In the genomic region with DNA sequence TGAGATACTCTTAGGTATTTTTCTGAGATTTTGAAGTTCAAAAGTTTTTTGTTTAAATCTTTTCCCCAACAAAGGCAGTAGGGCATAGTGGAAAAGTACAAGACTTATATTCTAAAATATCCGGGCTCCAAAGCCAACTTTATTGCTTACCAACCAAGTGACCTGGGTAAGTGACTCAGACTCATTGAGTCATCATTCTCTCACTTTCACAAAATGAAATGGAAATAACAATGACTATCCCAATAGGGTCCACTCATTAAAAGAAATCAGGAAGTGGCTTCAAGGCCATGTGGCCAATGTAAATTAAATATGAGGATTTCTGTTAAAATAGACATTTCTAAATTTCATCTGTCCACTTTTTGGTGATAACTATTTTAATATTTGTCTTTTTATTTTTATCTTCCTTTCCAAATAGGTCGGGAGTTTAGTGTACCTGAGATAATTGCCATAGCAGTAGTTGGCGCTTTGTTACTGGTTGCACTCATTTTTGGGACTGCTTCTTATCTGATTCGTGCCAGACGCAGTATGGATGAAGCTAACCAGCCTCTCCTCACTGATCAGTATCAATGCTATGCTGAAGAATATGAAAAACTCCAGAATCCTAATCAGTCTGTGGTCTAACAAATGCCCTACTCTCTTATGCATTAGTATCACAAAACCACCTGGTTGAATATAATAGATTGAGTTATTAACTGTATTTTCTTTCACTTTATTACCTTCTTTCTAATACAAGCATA, we compare ENCODE assay signal across 15 cellular contexts. TPM values are rescaled to one million over a fixed set of nuclear protein-coding genes. Genes with fewer than 3 reads are reported as not detected.
DNase-seq lines count a peak whose midpoint lies in the region; ATAC-seq and TF ChIP-seq lines count a peak whose summit lies in the region.
"Had no signal": no experiment of that assay in that cellular context is flagged by ENCODE, and none has a peak within 500 bp of the region (broad histone marks: within the 10 kb centered on the region; RNA-seq: fewer than 3 reads in every experiment).

No MANE protein-coding gene starts in this region.

- in situ Hi-C loops in Caki2 (cut with HindIII; ENCODE audit: low pct_unique_long_range_greater_than_20kb, low sequenced_read_pairs) = no loop called here

- no peak for TF ChIP-seq EP300 in esophagus muscularis mucosa (IDR thresholded peaks at IDR 0.05)

- TF ChIP-seq POLR2A in NB4 (IDR thresholded peaks at IDR 0.05; ENCODE audit: extremely low read depth, insufficient read length) (no peak), esophagus muscularis mucosa (IDR thresholded peaks at IDR 0.05; ENCODE audit: low read depth) (no peak)

- ATAC-seq in left lobe of liver = no peak
- no peak for ATAC-seq in HG02678 (IDR thresholded peaks at IDR 0.05; ENCODE audit: unreplicated experiment)
- no peak for ATAC-seq in GM21381 (IDR thresholded peaks at IDR 0.05; ENCODE audit: unreplicated experiment)
- ATAC-seq: left ventricle myocardium superior; stimulated activated naive B cell treated with anti-CD40 and anti-IgM and Interleukin-4, amounts not matched to agents 10 μg/mL and 1 μg/mL and 100 μg/mL, for 72 hours had no signal

- WGBS in esophagus muscularis mucosa = 95% methylated on average over 5 of the region's 5 CpGs

- no peaks in the 10 kb centered on the region for H3K9me3 ChIP-seq in esophagus muscularis mucosa
- H3K9me3 ChIP-seq: pancreas had no signal

- H3K36me3 ChIP-seq in esophagus muscularis mucosa = no peaks in the 10 kb centered on the region
- H3K36me3 ChIP-seq: pancreas had no signal

- no peak overlapping the region for H3K27ac ChIP-seq in esophagus muscularis mucosa (replicated peaks in 1 of 4)
- H3K27ac ChIP-seq: pancreas had no signal

- no peaks in the 10 kb centered on the region for H3K4me1 ChIP-seq in esophagus muscularis mucosa
- H3K4me1 ChIP-seq: pancreas had no signal

- TF ChIP-seq CTCF in NB4 (IDR thresholded peaks at IDR 0.05; ENCODE audit: low read depth, low read length) (no peak), cardiac fibroblast (IDR thresholded peaks at IDR 0.05; ENCODE audit: low read depth, low read length) (no peak), esophagus muscularis mucosa (IDR thresholded peaks at IDR 0.05) (no peak)

- H3K27me3 ChIP-seq in esophagus muscularis mucosa = no peaks in the 10 kb centered on the region
- H3K27me3 ChIP-seq: pancreas had no signal

- H3K4me3 ChIP-seq in NB4 (ENCODE audit: low read depth, low read length) = no peak overlapping the region
- no peak overlapping the region for H3K4me3 ChIP-seq in cardiac fibroblast (replicated peaks in 1 of 2; ENCODE audit: low read depth in 2 of 2, low read length in 2 of 2)
- no peak overlapping the region for H3K4me3 ChIP-seq in esophagus muscularis mucosa
- H3K4me3 ChIP-seq: pancreas had no signal

- intact Hi-C loops in esophagus muscularis mucosa (cut with DNase I) = no loop called here

- DNase-seq in Caki2 (ENCODE audit: low read depth) = peak; percentile 44
- DNase-seq in NB4 (ENCODE audit: low read depth) = peak; percentile 41
- peak; percentile 66 to 88 for DNase-seq in cardiac fibroblast (ENCODE audit: low read depth in 2 of 2)
- peak; percentile 87 to 92 for DNase-seq in lung microvascular endothelial cell (ENCODE audit: low read depth in 2 of 2)
- no peak for DNase-seq in esophagus muscularis mucosa (ENCODE audit: extremely low spot score)
- DNase-seq in left lobe of liver (ENCODE audit: low spot score) = no peak
- DNase-seq: left ventricle myocardium superior; NCI-H1417 treated with DMSO at 0.1 percent for 48 hours; NCI-H82; pancreas; stimulated activated CD4-positive, alpha-beta T cell treated with anti-CD3 and anti-CD28 coated beads, Interleukin-2, amount 100 ng/mL, for 24 hours; stimulated activated naive B cell treated with anti-CD40 and anti-IgM and Interleukin-4, amounts not matched to agents 10 μg/mL and 1 μg/mL and 100 μg/mL, for 72 hours had no signal

RNA-seq across cellular contexts. Expression of a gene that starts 15.5 kb away (rescaled TPM):
- total RNA-seq in Caki2 (2014; rRNA removed; shearing (Covaris generic); ENCODE audit: low replicate concordance) = not detected in 2 replicates
- total RNA-seq in lung microvascular endothelial cell (2.0 and 2.2 TPM in 2 replicates), esophagus muscularis mucosa (under 1 TPM in 2 of 4 donors, not detected in 2; 0.63 to 0.83 TPM), left lobe of liver (not detected)
- total RNA-seq: activated T-helper 1 cell treated with anti-CD3 and anti-CD28 coated beads, Interleukin-12 subunit alpha, Interleukin-12 subunit beta, Interleukin-2, Interleukin-4 antibody, amounts not matched to agents 30 ng/mL and 10 ng/mL and 1 ng/mL, durations not matched to agents 14 hours and 24 hours and 36 hours had no signal

Comparison
In these comparisons a context has a peak if more than half of its experiments do, and no peak if none do; other contexts are left out.
1. DNase-seq: peak in Caki2 (single experiment), NB4 (single experiment), cardiac fibroblast (2 of 2) and lung microvascular endothelial cell (2 of 2); none in esophagus muscularis mucosa (single experiment) and left lobe of liver (single experiment).